9 cellular contexts compared by ENCODE assay signal in the genomic region with DNA sequence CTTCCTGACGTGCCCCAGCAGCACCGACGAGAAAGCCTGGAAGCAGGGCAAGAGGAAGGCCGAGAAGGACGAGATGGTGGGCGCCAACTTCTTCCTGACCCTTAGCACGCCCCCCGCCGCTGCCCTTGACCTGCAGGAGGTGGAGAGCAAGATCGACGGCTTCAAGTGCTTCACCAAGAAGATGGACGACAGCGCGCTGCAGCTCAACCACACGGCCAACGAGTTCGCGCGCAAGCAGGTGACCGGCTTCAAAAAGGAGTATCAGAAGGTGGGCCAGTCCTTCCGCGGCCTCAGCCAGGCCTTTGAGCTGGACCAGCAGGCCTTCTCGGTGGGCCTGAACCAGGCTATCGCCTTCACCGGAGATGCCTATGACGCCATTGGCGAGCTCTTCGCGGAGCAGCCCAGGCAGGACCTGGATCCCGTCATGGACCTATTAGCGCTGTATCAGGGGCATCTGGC. TPM values are rescaled to one million over a fixed set of nuclear protein-coding genes. Genes with fewer than 3 reads are reported as not detected.
DNase-seq lines count a peak whose midpoint lies in the region; ATAC-seq, FAIRE-seq and TF ChIP-seq lines count a peak whose summit lies in the region.
"Had no signal": no experiment of that assay in that cellular context is flagged by ENCODE, and none has a peak within 500 bp of the region (broad histone marks: within the 10 kb centered on the region; RNA-seq: fewer than 3 reads in every experiment).

No MANE protein-coding gene starts in this region.

- no peak overlapping the region for H3K14ac ChIP-seq in H1 (ENCODE audit: insufficient read length)

- H2BK12ac ChIP-seq in H1 (ENCODE audit: low read depth, low read length), result peak overlapping the region; percentile 55; the same call in 1 of the 2 replicates

- H2BK20ac ChIP-seq in H1 (ENCODE audit: low read length), result no peak overlapping the region

- H3K27me3 Mint-ChIP-seq in natural killer cell treated with Interleukin-12 subunit alpha and Interleukin-12 subunit beta and Interleukin-15 and Interleukin-18, amount 100 ng/mL, for 72 hours, result no peaks in the 10 kb centered on the region

- DNase-seq in NB4 (ENCODE audit: low read depth) (no peak), H1 (ENCODE audit: low read depth in 1 of 2, low spot score in 2 of 2) (no peak), erythroblast (lab: John Stamatoyannopoulos, UW) (no peak), glomerular visceral epithelial cell (ENCODE audit: extremely low spot score) (no peak)
- DNase-seq in natural killer cell treated with Interleukin-12 subunit alpha and Interleukin-12 subunit beta and Interleukin-15 and Interleukin-18, amount 100 ng/mL, for 72 hours (ENCODE audit: low spot score), result no peak
- DNase-seq: activated effector memory CD4-positive, alpha-beta T cell treated with anti-CD3 and anti-CD28 coated beads, Interleukin-2, amount 50 U/mL, for 16 hours had no signal

- CTCF ChIA-PET in H1 (lab: Charles Lee; ENCODE audit: partially characterized antibody), result interaction anchor here (0.9 to 4.6 kb wide), 12 partner anchors 8 to 359 kb away, joined by 3 to 58 read pairs (median 6); no protein-coding TSS in a partner anchor

- H2BK120ac ChIP-seq in H1 (replicated peaks; ENCODE audit: low read depth, low read length), result no peak overlapping the region

- peaks cover 59% of the 10 kb centered on the region for H3K79me2 ChIP-seq in ACC112 (ENCODE audit: control insufficient read depth, insufficient read depth, low read length, unreplicated experiment)
- peaks cover 3 to 47% of the 10 kb centered on the region in 2 experiments for H3K79me2 ChIP-seq in H1 (ENCODE audit: control insufficient read depth in 1 of 2, insufficient read depth in 2 of 2, low read length in 2 of 2)

- no peak overlapping the region for H3K23ac ChIP-seq in H1 (ENCODE audit: insufficient read length)

- no peak overlapping the region for H4K8ac ChIP-seq in H1 (ENCODE audit: extremely low read depth, insufficient read depth, low read length)

- H3K4me3 ChIP-seq in ACC112 (ENCODE audit: low read depth, low read length), result peak overlapping the region; percentile 76
- H3K4me3 ChIP-seq in NB4 (ENCODE audit: low read depth, low read length), result peak overlapping the region; percentile 71
- peak overlapping the region in 1 of 4 experiments; percentile 75; a peak in 1 of 8 replicates for H3K4me3 ChIP-seq in H1 (ENCODE audit: extremely low read depth in 1 of 4, insufficient read depth in 2 of 4, low read depth in 3 of 4, low read length in 4 of 4)

- H2AFZ ChIP-seq in ACC112 (ENCODE audit: low read length, unreplicated experiment) (no peak overlapping the region), H1 (ENCODE audit: low read length) (no peak overlapping the region)

- peak overlapping the region; percentile 87 for H3K4me3 Mint-ChIP-seq in natural killer cell treated with Interleukin-12 subunit alpha and Interleukin-12 subunit beta and Interleukin-15 and Interleukin-18, amount 100 ng/mL, for 72 hours

- H2BK15ac ChIP-seq in H1 (ENCODE audit: low read length), result no peak overlapping the region

- peaks cover 6% of the 10 kb centered on the region for H3K36me3 Mint-ChIP-seq in natural killer cell treated with Interleukin-12 subunit alpha and Interleukin-12 subunit beta and Interleukin-15 and Interleukin-18, amount 100 ng/mL, for 72 hours

- ATAC-seq in natural killer cell treated with Interleukin-12 subunit alpha and Interleukin-12 subunit beta and Interleukin-15 and Interleukin-18, amount 100 ng/mL, for 72 hours, result no peak
- ATAC-seq in HG03469 (IDR thresholded peaks at IDR 0.05; ENCODE audit: unreplicated experiment), result no peak
- ATAC-seq in GM19324 (IDR thresholded peaks at IDR 0.05; ENCODE audit: low FRiP score, unreplicated experiment), result no peak

- no peak overlapping the region; the same call in 1 of the 2 replicates for H2BK5ac ChIP-seq in H1 (ENCODE audit: low read depth, low read length)

- peaks cover 2% of the 10 kb centered on the region; the same call in 1 of the 2 replicates for H3K79me1 ChIP-seq in H1 (ENCODE audit: low read depth, low read length)

- peaks cover 2 to 9% of the 10 kb centered on the region in 2 experiments for H4K20me1 ChIP-seq in H1 (replicated peaks in 1 of 2; ENCODE audit: control insufficient read depth in 1 of 2, insufficient read depth in 2 of 2, low read length in 2 of 2)

- 94% methylated on average over 30 of the region's 31 CpGs; no CpG with 5 or more reads in 1 of the 2 experiments for WGBS in H1 (ENCODE audit: extremely low coverage in 1 of 2, insufficient coverage in 1 of 2, insufficient read length in 1 of 2, insufficient replicate concordance in 2 of 2, low coverage in 1 of 2, low lambda C conversion rate in 2 of 2, missing lambda C conversion rate in 1 of 2), 2 experiments

- H3K36me3 ChIP-seq in ACC112 (ENCODE audit: insufficient read depth, low read length) (no peaks in the 10 kb centered on the region), H1 (ENCODE audit: control insufficient read depth in 2 of 4, insufficient read depth in 4 of 4, low read length in 3 of 4) (peaks cover 0 to 3% (median 0%) of the 10 kb centered on the region in 4 experiments; a peak in 1 of 8 replicates)

- peak overlapping the region; percentile 65 to 95 for H3K27ac Mint-ChIP-seq in natural killer cell treated with Interleukin-12 subunit alpha and Interleukin-12 subunit beta and Interleukin-15 and Interleukin-18, amount 100 ng/mL, for 72 hours

- no peaks in the 10 kb centered on the region for H3K9me3 Mint-ChIP-seq in natural killer cell treated with Interleukin-12 subunit alpha and Interleukin-12 subunit beta and Interleukin-15 and Interleukin-18, amount 100 ng/mL, for 72 hours

- POLR2A ChIA-PET in H1 (lab: Charles Lee; ENCODE audit: partially characterized antibody), result interaction anchor here (1.0 to 1.9 kb wide), 2 partner anchors 8 to 368 kb away, joined by 3 to 7 read pairs; no protein-coding TSS in a partner anchor

- no peak overlapping the region for H3K18ac ChIP-seq in H1 (ENCODE audit: extremely low read depth, low read length)

- H3K4ac ChIP-seq in H1 (replicated peaks; ENCODE audit: insufficient read length, low read depth, low read length), result no peak overlapping the region

- H3K4me2 ChIP-seq in H1 (ENCODE audit: insufficient read depth in 1 of 2, low read depth in 2 of 2, low read length in 2 of 2), result peak overlapping the region; percentile 75 to 88

- no peak for FAIRE-seq in H1 (lab: Jason Lieb, UNC)

- no peak for TF ChIP-seq RAD21 in H1 (IDR thresholded peaks at IDR 0.05 in 1 of 2, conservative IDR thresholded peaks at IDR 0.05 in 1 of 2; ENCODE audit: low read depth in 2 of 2, low read length in 2 of 2)

- 0 out of 2 replicates have a peak overlapping the region, but pooled peaks have one; percentile 17 for H2AK5ac ChIP-seq in H1 (ENCODE audit: low read depth, low read length)

- no peak overlapping the region for H3K9ac ChIP-seq in H1 (replicated peaks in 1 of 4; ENCODE audit: extremely low read depth in 1 of 4, low read depth in 3 of 4, low read length in 3 of 4)

- TF ChIP-seq EP300 in H1 (IDR thresholded peaks at IDR 0.05; ENCODE audit: borderline replicate concordance in 1 of 2, low read depth in 2 of 2, low read length in 2 of 2), result no peak

- peaks cover 0 to 7% of the 10 kb centered on the region in 2 experiments; a peak in 1 of 4 replicates for H3K9me3 ChIP-seq in H1 (ENCODE audit: insufficient read depth in 2 of 2, low read depth in 1 of 2, low read length in 1 of 2)

- TF ChIP-seq POLR2A in NB4 (IDR thresholded peaks at IDR 0.05; ENCODE audit: extremely low read depth, insufficient read length) (no peak), H1 (IDR thresholded peaks at IDR 0.05; ENCODE audit: control extremely low read depth in 1 of 2, low read depth in 2 of 2, low read length in 2 of 2) (no peak), erythroblast (IDR thresholded peaks at IDR 0.05; ENCODE audit: low read length) (no peak)

- H3K4me1 Mint-ChIP-seq in natural killer cell treated with Interleukin-12 subunit alpha and Interleukin-12 subunit beta and Interleukin-15 and Interleukin-18, amount 100 ng/mL, for 72 hours (ENCODE audit: low read depth in 2 of 2), result peaks cover 50 to 63% of the 10 kb centered on the region in 2 donors

- no peak overlapping the region for H3K56ac ChIP-seq in H1 (replicated peaks; ENCODE audit: insufficient read length, low read depth, low read length)

- H3K23me2 ChIP-seq in H1 (ENCODE audit: low read depth, low read length), result peaks cover 3% of the 10 kb centered on the region

- peaks cover 61% of the 10 kb centered on the region for H3K4me1 ChIP-seq in ACC112 (ENCODE audit: control insufficient read depth, insufficient read depth, low read length, unreplicated experiment)
- H3K4me1 ChIP-seq in H1 (replicated peaks in 1 of 4; ENCODE audit: control insufficient read depth in 3 of 4, insufficient read depth in 4 of 4, low read length in 3 of 4), result peaks cover 0 to 15% (median 10%) of the 10 kb centered on the region in 4 experiments; a peak in 5 of 7 replicates

- no peak overlapping the region for H4K5ac ChIP-seq in H1 (ENCODE audit: insufficient read length, low read depth, low read length)

- no peak overlapping the region for H4K91ac ChIP-seq in H1 (replicated peaks; ENCODE audit: insufficient read length, low read length)

- H3K27me3 ChIP-seq in ACC112 (ENCODE audit: insufficient read depth, low read length) (no peaks in the 10 kb centered on the region), H1 (replicated peaks in 1 of 4; ENCODE audit: control insufficient read depth in 3 of 4, extremely low read depth in 1 of 4, insufficient read depth in 3 of 4, low read length in 3 of 4) (peaks cover 0 to 16% (median 12%) of the 10 kb centered on the region in 4 experiments; a peak in 5 of 7 replicates)

- no peak for TF ChIP-seq CTCF in NB4 (IDR thresholded peaks at IDR 0.05; ENCODE audit: low read depth, low read length)
- TF ChIP-seq CTCF in H1 (IDR thresholded peaks at IDR 0.05; ENCODE audit: control extremely low read depth in 1 of 3, insufficient read depth in 1 of 3, low read depth in 1 of 3, low read length in 3 of 3), result no peak

- H3K27ac ChIP-seq in ACC112 (ENCODE audit: low read depth, low read length) (no peak overlapping the region), H1 (ENCODE audit: low read depth, low read length) (no peak overlapping the region)

TF ChIP-seq in H1, 55 proteins besides CTCF, POLR2A, EP300 and RAD21 (continues in another document):
- TF ChIP-seq PHF8 (conservative IDR thresholded peaks at IDR 0.05; ENCODE audit: low read depth, low read length), result no peak

RNA-seq across cellular contexts. Expression of a gene that starts 1.6 kb away (rescaled TPM):
- total RNA-seq in H1 (2021; fragmentation: NEBNext Ultra II Directional; extraction: Animal tissue kit (Norgen Biotek cat#: 25700)), result 17.3 and 17.7 TPM in 2 replicates
- polyA plus RNA-seq in H1 (2011; rRNA removed), result 5.8 and 10.8 TPM in 2 replicates
- 8.9 TPM for polyA plus RNA-seq in H1 (2011; cell fraction: cytosol; rRNA removed)
- 12.1 TPM for polyA plus RNA-seq in H1 (2011; cell fraction: nucleus; rRNA removed)
- polyA plus RNA-seq in H1 (2012, experiment 1 of 2), result 4.8 to 6.0 TPM (median 5.9 TPM) in 4 replicates
- 1.0 TPM for polyA plus RNA-seq in H1 (2012, experiment 2 of 2)
- polyA plus RNA-seq in H1 (2013, experiment 1 of 2), result 7.1 TPM
- 7.1 TPM for polyA plus RNA-seq in H1 (2013, experiment 2 of 2)
- polyA minus RNA-seq in H1 (2011; rRNA and poly(A)+ RNA removed), result 9.1 and 11.8 TPM in 2 replicates
- 18.6 TPM for polyA minus RNA-seq in H1 (2011; cell fraction: cytosol; rRNA and poly(A)+ RNA removed)
- polyA minus RNA-seq in H1 (2011; cell fraction: nucleus; rRNA and poly(A)+ RNA removed), result 25.8 TPM
- total RNA-seq in natural killer cell treated with Interleukin-12 subunit alpha and Interleukin-12 subunit beta and Interleukin-15 and Interleukin-18, amount 100 ng/mL, for 72 hours, result 10 to 100 TPM; 19.8 to 31.8 TPM
